In the genomic region with DNA sequence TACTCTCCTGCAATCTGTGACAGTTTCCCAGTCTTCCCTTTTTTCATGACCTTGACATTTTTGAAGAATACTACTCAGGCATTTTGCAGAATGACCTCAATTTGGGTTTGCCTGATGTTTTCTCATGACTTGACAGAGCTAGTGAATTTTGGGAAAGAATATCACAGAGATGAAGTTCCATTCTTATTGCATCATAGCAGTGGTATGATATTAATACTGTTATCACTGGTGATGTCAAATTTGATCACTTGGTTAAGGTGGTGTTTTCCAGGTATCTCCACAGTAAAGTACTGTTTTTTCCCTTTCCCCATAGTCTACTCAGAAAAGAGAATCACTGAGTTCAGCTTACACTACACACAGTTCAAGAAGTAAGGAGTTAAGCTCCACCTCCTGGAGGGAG, we compare ENCODE assay signal across 9 cellular contexts.
"Had no signal": no experiment of that assay in that cellular context is flagged by ENCODE, and none has a peak within 500 bp of the region (broad histone marks: within the 10 kb centered on the region; RNA-seq: fewer than 3 reads in every experiment).

No MANE protein-coding gene starts in this region.

- H3K27ac Mint-ChIP-seq: GM23338, H9, HFFc6, IgD-negative memory B cell had no signal

- H3K4me3 Mint-ChIP-seq: GM23338, H9, HFFc6, IgD-negative memory B cell had no signal

- H3K4me1 Mint-ChIP-seq: GM23338, IgD-negative memory B cell had no signal

- H2AFZ ChIP-seq: GM23338 had no signal

- H3K36me3 Mint-ChIP-seq: IgD-negative memory B cell had no signal

- H3K4me3 ChIP-seq: GM23338 had no signal

- FAIRE-seq: H1, H54 had no signal

- H3K4me2 ChIP-seq: GM23338 had no signal

- DNase-seq: H9, HCEC 1CT, HFFc6, KG1 had no signal

- H3K27ac ChIP-seq: HL-60 had no signal

- ATAC-seq: GM23338 had no signal
